Comparison of ENCODE assay signal across 27 cellular contexts in genomic region chr4:166021617-166022016, GRCh38.
"Had no signal": no experiment of that assay in that cellular context is flagged by ENCODE, and none has a peak within 500 bp of the region (broad histone marks: within the 10 kb centered on the region; RNA-seq: fewer than 3 reads in every experiment).

No MANE protein-coding gene starts in this region.

- H3K27me3 ChIP-seq: neutrophil, right lobe of liver, sigmoid colon, spleen, suprapubic skin, testis, tibial artery, transverse colon, upper lobe of right lung, uterus had no signal

- H3K36me3 ChIP-seq: neutrophil, right lobe of liver, sigmoid colon, spleen, suprapubic skin, tibial artery, transverse colon, upper lobe of right lung, uterus had no signal

- ATAC-seq: naive thymus-derived CD8-positive, alpha-beta T cell; natural killer cell treated with Interleukin-12 subunit alpha and Interleukin-12 subunit beta and Interleukin-15 and Interleukin-18, amount 100 ng/mL, for 72 hours; psoas muscle; right cardiac atrium; right lobe of liver; stimulated activated memory B cell treated with anti-CD40 and anti-IgM and Interleukin-4, amounts not matched to agents 10 μg/mL and 1 μg/mL and 100 μg/mL, for 72 hours; stimulated activated naive CD8-positive, alpha-beta T cell treated with anti-CD3 and anti-CD28 coated beads, Interleukin-15, amount 100 ng/mL, for 72 hours; stimulated activated naive CD8-positive, alpha-beta T cell treated with anti-CD3 and anti-CD28 coated beads, Interleukin-15, Interleukin-2, amounts not matched to agents 100 U/mL and 50 U/mL, for 24 hours; upper lobe of right lung had no signal

- H3K4me1 ChIP-seq: parathyroid adenoma, psoas muscle, right lobe of liver, spleen, suprapubic skin, testis, tibial artery, upper lobe of right lung, uterus had no signal

- H3K9me3 ChIP-seq: neutrophil, right lobe of liver, sigmoid colon, suprapubic skin, testis, tibial artery, transverse colon, upper lobe of right lung, uterus had no signal

- DNase-seq: naive thymus-derived CD8-positive, alpha-beta T cell; nephron progenitor cell; nucleus accumbens; psoas muscle; right cardiac atrium; right lobe of liver; sigmoid colon; spleen; stimulated activated CD4-positive, alpha-beta T cell treated with anti-CD3 and anti-CD28 coated beads, Interleukin-12 subunit alpha, Interleukin-12 subunit beta, amount 100 ng/mL, for 4 hours; stimulated activated CD4-positive, alpha-beta T cell treated with anti-CD3 and anti-CD28 coated beads, Interleukin-1b, Interleukin-23, amount 100 ng/mL, for 48 hours; stimulated activated CD4-positive, alpha-beta T cell treated with anti-CD3 and anti-CD28 coated beads, Interleukin-4, amount 100 ng/mL, for 1 hour; stimulated activated CD4-positive, alpha-beta T cell treated with anti-CD3 and anti-CD28 coated beads, Interleukin-4, amount 100 ng/mL, for 4 hours; stimulated activated CD8-positive, alpha-beta memory T cell treated with anti-CD3 and anti-CD28 coated beads, Interleukin-4, amount 100 ng/mL, for 48 hours; stimulated activated naive CD4-positive, alpha-beta T cell; stimulated activated naive CD8-positive, alpha-beta T cell treated with anti-CD3 and anti-CD28 coated beads, Interleukin-15, amount 100 ng/mL, for 72 hours; stimulated activated naive CD8-positive, alpha-beta T cell treated with anti-CD3 and anti-CD28 coated beads, Interleukin-15, Interleukin-2, amounts not matched to agents 100 U/mL and 50 U/mL, for 24 hours; testis; tibial artery; transverse colon; upper lobe of right lung; uterus had no signal

- H3K27ac ChIP-seq: neutrophil, parathyroid adenoma, psoas muscle, right lobe of liver, spleen, suprapubic skin, testis, tibial artery, transverse colon, upper lobe of right lung, uterus had no signal

- H3K4me3 ChIP-seq: psoas muscle, right lobe of liver, sigmoid colon, smooth muscle cell, spleen, suprapubic skin, testis, tibial artery, transverse colon, upper lobe of right lung, uterus had no signal
